Comparison of ENCODE assay signal across 29 cellular contexts in the genomic region with DNA sequence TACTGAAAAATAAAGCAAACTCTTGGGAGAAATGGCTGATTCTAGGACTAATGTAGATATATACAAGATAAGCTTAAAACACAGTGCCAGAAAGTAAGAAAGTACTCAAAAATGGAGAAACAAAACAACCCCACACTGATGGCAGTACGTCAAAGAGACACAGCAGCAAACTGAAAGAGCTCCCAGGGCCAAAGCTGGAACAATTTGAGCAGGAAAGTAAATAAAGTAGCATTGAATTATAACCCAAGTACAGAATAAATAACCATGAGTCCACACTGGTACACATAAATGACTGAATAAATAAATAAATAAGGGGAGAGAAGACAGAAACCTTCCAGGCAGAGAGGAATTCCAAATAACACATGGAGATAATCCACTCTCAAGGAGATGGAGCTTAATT.
"Had no signal": no experiment of that assay in that cellular context is flagged by ENCODE, and none has a peak within 500 bp of the region (broad histone marks: within the 10 kb centered on the region; RNA-seq: fewer than 3 reads in every experiment).

No MANE protein-coding gene starts in this region.

- H2AFZ ChIP-seq: hepatocyte had no signal

- H3K36me3 ChIP-seq: colonic mucosa, gastroesophageal sphincter, heart left ventricle, ovary, suprapubic skin, transverse colon, upper lobe of right lung, uterus had no signal

- H3K27ac ChIP-seq: colonic mucosa, epithelial cell of prostate, foreskin keratinocyte, gastroesophageal sphincter, heart left ventricle, hepatocyte, ovary, psoas muscle, suprapubic skin, transverse colon, upper lobe of right lung, uterus had no signal

- H3K9me3 ChIP-seq: colonic mucosa, gastroesophageal sphincter, heart left ventricle, ovary, psoas muscle, suprapubic skin, transverse colon, upper lobe of right lung, uterus had no signal

- H3K4me1 ChIP-seq: colonic mucosa, foreskin keratinocyte, gastroesophageal sphincter, psoas muscle, suprapubic skin, upper lobe of right lung, uterus had no signal

- H3K27me3 Mint-ChIP-seq: dendritic cell treated with granulocyte-macrophage colony-stimulating factor and Interleukin-4, amounts not matched to agents 40 ng/mL and 50 ng/mL, for 4 days; stimulated activated naive CD8-positive, alpha-beta T cell treated with anti-CD3 and anti-CD28 coated beads, Interleukin-15, Interleukin-2, amounts not matched to agents 100 ng/mL and 50 ng/mL, for 24 hours had no signal

- H3K79me2 ChIP-seq: hepatocyte had no signal

- DNase-seq: colonic mucosa; effector CD8-positive, alpha-beta T cell; endodermal cell; foreskin keratinocyte; heart left ventricle; left cardiac atrium; left ventricle myocardium superior; natural killer cell; occipital lobe; ovary; posterior cingulate gyrus; psoas muscle; right cardiac atrium; small intestine; stimulated activated CD4-positive, alpha-beta T cell treated with anti-CD3 and anti-CD28 coated beads, Interleukin-15, amount 100 ng/mL, for 24 hours; stimulated activated CD4-positive, alpha-beta T cell treated with anti-CD3 and anti-CD28 coated beads, Interleukin-2, amount 100 ng/mL, for 48 hours; stimulated activated naive B cell treated with anti-CD40 and anti-IgM and Interleukin-4, amounts not matched to agents 10 μg/mL and 1 μg/mL and 100 μg/mL, for 72 hours; transverse colon; upper lobe of right lung; uterus had no signal

- H3K27me3 ChIP-seq: colonic mucosa, foreskin keratinocyte, gastroesophageal sphincter, heart left ventricle, hepatocyte, ovary, suprapubic skin, transverse colon, upper lobe of right lung, uterus had no signal

- ATAC-seq: esophagus mucosa; foreskin keratinocyte; gastroesophageal sphincter; heart left ventricle; left cardiac atrium; left ventricle myocardium superior; natural killer cell; psoas muscle; right cardiac atrium; stimulated activated naive B cell treated with anti-CD40 and anti-IgM and Interleukin-4, amounts not matched to agents 10 μg/mL and 1 μg/mL and 100 μg/mL, for 72 hours; upper lobe of right lung had no signal

- H3K4me2 ChIP-seq: hepatocyte had no signal

- H3K4me3 Mint-ChIP-seq: dendritic cell treated with granulocyte-macrophage colony-stimulating factor and Interleukin-4, amounts not matched to agents 40 ng/mL and 50 ng/mL, for 4 days; endodermal cell; memory B cell; natural killer cell; stimulated activated naive B cell treated with anti-CD40 and anti-IgM and Interleukin-4, amounts not matched to agents 10 μg/mL and 1 μg/mL and 100 μg/mL, for 72 hours; stimulated activated naive CD8-positive, alpha-beta T cell treated with anti-CD3 and anti-CD28 coated beads, Interleukin-15, Interleukin-2, amounts not matched to agents 100 ng/mL and 50 ng/mL, for 24 hours had no signal

- H3K9me3 Mint-ChIP-seq: dendritic cell treated with granulocyte-macrophage colony-stimulating factor and Interleukin-4, amounts not matched to agents 40 ng/mL and 50 ng/mL, for 4 days; endodermal cell; memory B cell; natural killer cell; stimulated activated naive B cell treated with anti-CD40 and anti-IgM and Interleukin-4, amounts not matched to agents 10 μg/mL and 1 μg/mL and 100 μg/mL, for 72 hours; stimulated activated naive CD8-positive, alpha-beta T cell treated with anti-CD3 and anti-CD28 coated beads, Interleukin-15, Interleukin-2, amounts not matched to agents 100 ng/mL and 50 ng/mL, for 24 hours had no signal

- H3K27ac Mint-ChIP-seq: dendritic cell treated with granulocyte-macrophage colony-stimulating factor and Interleukin-4, amounts not matched to agents 40 ng/mL and 50 ng/mL, for 4 days; endodermal cell; memory B cell; natural killer cell; stimulated activated naive B cell treated with anti-CD40 and anti-IgM and Interleukin-4, amounts not matched to agents 10 μg/mL and 1 μg/mL and 100 μg/mL, for 72 hours; stimulated activated naive CD8-positive, alpha-beta T cell treated with anti-CD3 and anti-CD28 coated beads, Interleukin-15, Interleukin-2, amounts not matched to agents 100 ng/mL and 50 ng/mL, for 24 hours had no signal

- H3K4me3 ChIP-seq: colonic mucosa, gastroesophageal sphincter, heart left ventricle, hepatocyte, lung, ovary, psoas muscle, suprapubic skin, transverse colon, upper lobe of right lung, uterus had no signal

- H3K4me1 Mint-ChIP-seq: memory B cell; stimulated activated naive B cell treated with anti-CD40 and anti-IgM and Interleukin-4, amounts not matched to agents 10 μg/mL and 1 μg/mL and 100 μg/mL, for 72 hours had no signal
